In the genomic region with DNA sequence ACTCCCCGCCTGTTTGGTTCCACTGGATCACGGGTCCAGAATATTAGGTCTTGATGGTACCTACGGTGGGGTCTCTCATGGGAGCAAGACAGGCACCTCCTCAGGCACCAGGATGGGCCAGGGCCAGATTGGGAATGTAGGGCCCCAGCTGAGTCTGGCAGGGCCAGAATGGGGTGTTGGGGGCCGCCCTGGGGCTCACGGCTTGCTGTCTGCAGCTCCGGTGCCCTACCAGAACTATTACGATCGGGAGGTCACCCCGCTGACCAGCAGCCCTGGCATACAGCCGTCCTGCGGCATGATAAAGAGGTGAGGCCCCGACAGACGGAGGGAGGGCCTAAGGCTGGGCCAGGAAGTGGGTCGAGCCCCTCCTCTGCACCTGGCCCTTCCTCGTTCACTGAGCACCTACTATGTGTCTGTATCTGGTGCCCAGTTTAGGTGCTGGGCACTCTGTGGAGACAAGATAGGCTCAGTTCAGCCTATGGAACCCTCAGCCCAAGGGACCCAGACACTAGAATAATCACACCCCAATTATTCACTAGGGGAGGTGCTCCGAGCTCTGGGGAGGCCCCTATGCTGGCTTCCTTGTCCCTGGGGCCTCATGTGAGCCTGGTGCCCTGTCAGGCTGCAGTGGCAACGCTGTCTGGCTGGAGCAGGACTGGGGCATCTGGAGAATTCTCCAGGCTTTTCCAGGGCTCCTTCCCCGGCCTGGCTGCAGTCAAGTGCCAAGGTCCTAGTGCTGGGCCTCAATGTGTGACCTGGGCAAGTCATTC, we compare ENCODE assay signal across 13 cellular contexts. TPM values are rescaled to one million over a fixed set of nuclear protein-coding genes. Genes with fewer than 3 reads are reported as not detected.
DNase-seq lines count a peak whose midpoint lies in the region; ATAC-seq and TF ChIP-seq lines count a peak whose summit lies in the region.
"Had no signal": no experiment of that assay in that cellular context is flagged by ENCODE, and none has a peak within 500 bp of the region (broad histone marks: within the 10 kb centered on the region; RNA-seq: fewer than 3 reads in every experiment).

No MANE protein-coding gene starts in this region.

- H3K9ac ChIP-seq in OCI-LY3 (ENCODE audit: low read length) (no peak overlapping the region), mesenchymal stem cell (ENCODE audit: low read length) (no peak overlapping the region)

- H3K4ac ChIP-seq in mesenchymal stem cell (ENCODE audit: low read depth in 1 of 2, low read length in 2 of 2), result no peak overlapping the region

- no peak overlapping the region for H2BK120ac ChIP-seq in mesenchymal stem cell (ENCODE audit: low read depth, low read length)

- H3K27me3 ChIP-seq in OCI-LY3 (ENCODE audit: low read depth, low read length), result no peaks in the 10 kb centered on the region
- no peaks in the 10 kb centered on the region for H3K27me3 ChIP-seq in right cardiac atrium (ENCODE audit: control insufficient read depth, insufficient read depth)
- no peaks in the 10 kb centered on the region for H3K27me3 ChIP-seq in spleen (replicated peaks in 1 of 7)
- no peaks in the 10 kb centered on the region for H3K27me3 ChIP-seq in thyroid gland
- H3K27me3 ChIP-seq in mesenchymal stem cell (ENCODE audit: control insufficient read depth in 1 of 2, insufficient read depth in 1 of 2, low read length in 2 of 2), result peaks cover 0 to 27% of the 10 kb centered on the region in 2 experiments

- H3K9me3 ChIP-seq in OCI-LY3 (ENCODE audit: insufficient read depth, low read length), result no peaks in the 10 kb centered on the region
- H3K9me3 ChIP-seq in right cardiac atrium (ENCODE audit: control insufficient read depth, low read length), result no peaks in the 10 kb centered on the region
- no peaks in the 10 kb centered on the region for H3K9me3 ChIP-seq in spleen
- H3K9me3 ChIP-seq in thyroid gland, result no peaks in the 10 kb centered on the region
- H3K9me3 ChIP-seq in mesenchymal stem cell (ENCODE audit: control insufficient read depth, low read length), result no peaks in the 10 kb centered on the region
- H3K9me3 ChIP-seq: psoas muscle had no signal

- no peak overlapping the region for H2BK12ac ChIP-seq in mesenchymal stem cell (ENCODE audit: low read length in 2 of 2)

- H2BK15ac ChIP-seq in mesenchymal stem cell (ENCODE audit: low read depth, poor library complexity, severe bottlenecking), result no peak overlapping the region

- no peak for ATAC-seq in right cardiac atrium
- ATAC-seq: psoas muscle had no signal

- H2AFZ ChIP-seq in OCI-LY3 (ENCODE audit: low read depth, low read length) (no peak overlapping the region), mesenchymal stem cell (ENCODE audit: low read depth, low read length) (no peak overlapping the region)

- H3K36me3 ChIP-seq in OCI-LY3 (replicated peaks; ENCODE audit: low read depth, low read length), result peaks cover 23% of the 10 kb centered on the region
- H3K36me3 ChIP-seq in spleen, result peaks cover 3 to 100% (median 76%) of the 10 kb centered on the region in 6 donors
- H3K36me3 ChIP-seq in thyroid gland, result no peaks in the 10 kb centered on the region
- H3K36me3 ChIP-seq in mesenchymal stem cell (ENCODE audit: control insufficient read depth in 1 of 2, insufficient read depth in 2 of 2, low read depth in 1 of 2, low read length in 2 of 2), result peaks cover 9 to 37% of the 10 kb centered on the region in 2 experiments

- peaks cover 10% of the 10 kb centered on the region for H3K79me1 ChIP-seq in mesenchymal stem cell (replicated peaks; ENCODE audit: low read length, poor library complexity, severe bottlenecking)

- H4K8ac ChIP-seq in mesenchymal stem cell (ENCODE audit: low read length), result no peak overlapping the region

- no peak overlapping the region for H3K23ac ChIP-seq in mesenchymal stem cell (ENCODE audit: low read length in 2 of 2)

- H3K4me3 ChIP-seq in OCI-LY3 (ENCODE audit: low read length) (no peak overlapping the region), right cardiac atrium (ENCODE audit: low read length) (no peak overlapping the region), spleen (no peak overlapping the region), thyroid gland (replicated peaks in 1 of 3) (no peak overlapping the region), mesenchymal stem cell (ENCODE audit: insufficient read depth in 1 of 2, low read depth in 1 of 2, low read length in 2 of 2) (no peak overlapping the region)
- H3K4me3 ChIP-seq: psoas muscle had no signal

- no peak overlapping the region for H4K91ac ChIP-seq in mesenchymal stem cell (ENCODE audit: low read length)

- intact Hi-C loops in right cardiac atrium (cut with DNase I), result no loop called here
- intact Hi-C loops in spleen (cut with DNase I; ENCODE audit: low total_unique reads), result no loop called here
- intact Hi-C loops in thyroid gland (cut with DNase I), result no loop called here

- no peak overlapping the region for H3K18ac ChIP-seq in mesenchymal stem cell (ENCODE audit: low read depth in 1 of 2, low read length in 2 of 2)

- H3K27ac ChIP-seq in OCI-LY3 (ENCODE audit: low read length), result no peak overlapping the region
- no peak overlapping the region for H3K27ac ChIP-seq in right cardiac atrium (ENCODE audit: low read length)
- peak overlapping the region in 2 of 8 donors; percentile 50 to 52 for H3K27ac ChIP-seq in spleen
- H3K27ac ChIP-seq in thyroid gland, result no peak overlapping the region
- H3K27ac ChIP-seq in mesenchymal stem cell (ENCODE audit: low read length, poor library complexity, severe bottlenecking), result no peak overlapping the region
- no peak overlapping the region for H3K27ac ChIP-seq in RWPE1
- H3K27ac ChIP-seq: psoas muscle had no signal

- DNase-seq in GM03348 (ENCODE audit: low spot score) (peak; percentile 5), right cardiac atrium (peak in 2 of 3 donors; percentile 38 to 39), spleen (peak; percentile 68), thyroid gland (no peak), mesenchymal stem cell (no peak), retina (no peak), RWPE1 (ENCODE audit: low spot score) (no peak)
- DNase-seq: anterior cingulate cortex; CD4-positive, alpha-beta T cell; EL; NCI-H1048 had no signal

- no peak overlapping the region for H2BK5ac ChIP-seq in mesenchymal stem cell (ENCODE audit: low read depth, low read length, poor library complexity, severe bottlenecking)

- no peaks in the 10 kb centered on the region; the same call in 1 of the 2 replicates for H4K20me1 ChIP-seq in OCI-LY3 (ENCODE audit: insufficient read depth, low read length)

- H3K4me1 ChIP-seq in OCI-LY3 (ENCODE audit: low read length) (peaks cover 21% of the 10 kb centered on the region), right cardiac atrium (ENCODE audit: control insufficient read depth, insufficient read depth, low read length) (no peaks in the 10 kb centered on the region), spleen (peaks cover 0 to 63% (median 38%) of the 10 kb centered on the region in 6 donors), thyroid gland (peaks cover 0 to 8% of the 10 kb centered on the region in 2 donors), mesenchymal stem cell (ENCODE audit: control insufficient read depth, insufficient read depth, low read depth, low read length) (peaks cover 46% of the 10 kb centered on the region)
- H3K4me1 ChIP-seq: psoas muscle had no signal

- TF ChIP-seq CTCF in OCI-LY3 (IDR thresholded peaks at IDR 0.05; ENCODE audit: low read depth, low read length) (no peak), spleen (IDR thresholded peaks at IDR 0.05 in 8 of 11, conservative IDR thresholded peaks at IDR 0.05 in 3 of 11) (no peak), thyroid gland (IDR thresholded peaks at IDR 0.05) (no peak), RWPE1 (conservative IDR thresholded peaks at IDR 0.05; ENCODE audit: low read depth) (no peak)

- CTCF ChIA-PET in RWPE1 (lab: Yijun Ruan, JAX), result no interaction called here

- 74% methylated on average over 18 of the region's 18 CpGs for WGBS in right cardiac atrium
- 49 to 92% (median 84%) methylated on average over 4 to 18 of the region's 18 CpGs for WGBS in spleen, 5 donors
- WGBS in thyroid gland, 2 donors, result 78 to 94% methylated on average over 7 to 18 of the region's 18 CpGs
- WGBS in mesenchymal stem cell, result 87% methylated on average over 18 of the region's 18 CpGs

- POLR2A ChIA-PET in RWPE1 (lab: Yijun Ruan, JAX; ENCODE audit: low non-redundant PET), result no interaction called here

- TF ChIP-seq POLR2A in spleen (IDR thresholded peaks at IDR 0.05), result no peak
- TF ChIP-seq POLR2A in thyroid gland (IDR thresholded peaks at IDR 0.05), result no peak

- H3K79me2 ChIP-seq in OCI-LY3 (ENCODE audit: low read length), result no peaks in the 10 kb centered on the region

- H3K14ac ChIP-seq in mesenchymal stem cell (ENCODE audit: low read length in 2 of 2), result no peak overlapping the region

- H3K4me2 ChIP-seq in OCI-LY3 (ENCODE audit: low read length), result 0 out of 2 replicates have a peak overlapping the region, but pooled peaks have one; percentile 6
- no peak overlapping the region for H3K4me2 ChIP-seq in mesenchymal stem cell (ENCODE audit: low read length, poor library complexity, severe bottlenecking)

- no peak overlapping the region for H2AK5ac ChIP-seq in mesenchymal stem cell (ENCODE audit: low read length, severe bottlenecking)

RNA-seq across cellular contexts. Expression of a gene that starts 37.9 kb away (rescaled TPM):
- total RNA-seq in right cardiac atrium (1 to 10 TPM; 2.9 to 6.0 (median 5.5) TPM), spleen (100 to 1,000 TPM in 1 of 7 donors, 10 to 100 TPM in 6; 62.0 to 130 (median 82.6) TPM), thyroid gland (1 to 10 TPM; 1.4 to 6.9 (median 3.7) TPM)
- polyA plus RNA-seq in right cardiac atrium (1.9 TPM), spleen (100 to 1,000 TPM in 2 of 3 donors, 10 to 100 TPM in 1; 31.1 to 150 (median 115) TPM)
- not detected for polyA plus RNA-seq in mesenchymal stem cell (2013, experiment 1 of 2)
- polyA plus RNA-seq in mesenchymal stem cell (2013, experiment 2 of 2), result not detected

RNA-seq across cellular contexts. Expression of a gene that starts 38.1 kb away (rescaled TPM):
- total RNA-seq in right cardiac atrium, result 100 to 1,000 TPM; 124 to 135 (median 127) TPM
- polyA plus RNA-seq in right cardiac atrium, result 129 TPM
- total RNA-seq in spleen, result 100 to 1,000 TPM in 6 of 7 donors, 10 to 100 TPM in 1; 98.5 to 276 (median 124) TPM
- polyA plus RNA-seq in spleen, result 100 to 1,000 TPM; 117 to 160 (median 158) TPM
- total RNA-seq in thyroid gland, result 100 to 1,000 TPM; 330 to 637 (median 593) TPM
- 226 TPM for polyA plus RNA-seq in mesenchymal stem cell (2013, experiment 1 of 2)
- 236 TPM for polyA plus RNA-seq in mesenchymal stem cell (2013, experiment 2 of 2)

Comparison
In these comparisons a context has a peak if more than half of its experiments do, and no peak if none do; other contexts are left out.
1. DNase-seq: peak in GM03348 (single experiment), right cardiac atrium (2 of 3) and spleen (single experiment); none in thyroid gland (0 of 2), mesenchymal stem cell (single experiment), retina (single experiment) and RWPE1 (single experiment).
2. RNA of a gene that starts 37.9 kb away (total RNA-seq): 62.0 to 130 TPM in spleen; 2.9 to 6.0 TPM in right cardiac atrium and 1.4 to 6.9 TPM in thyroid gland; every median in the first group is over 4 times any median in the second.